In genomic region chr19:10603084-10603872, GRCh38 we compare ENCODE assay signal across 8 cellular contexts. TPM values are rescaled to one million over a fixed set of nuclear protein-coding genes. Genes with fewer than 3 reads are reported as not detected.
DNase-seq lines count a peak whose midpoint lies in the region; ATAC-seq and TF ChIP-seq lines count a peak whose summit lies in the region.

No MANE protein-coding gene starts in this region.

- peak overlapping the region; percentile 88 to 100 (median 99) for H3K4me3 Mint-ChIP-seq in naive B cell
- H3K4me3 Mint-ChIP-seq in stimulated activated naive CD8-positive, alpha-beta T cell treated with anti-CD3 and anti-CD28 coated beads, Interleukin-15, Interleukin-2, amounts not matched to agents 100 ng/mL and 50 ng/mL, for 24 hours = peak overlapping the region; percentile 95

- H3K4me3 ChIP-seq in HUES64 (ENCODE audit: low read length) = peak overlapping the region; percentile 97
- peak overlapping the region; percentile 82 for H3K4me3 ChIP-seq in effector memory CD4-positive, alpha-beta T cell (ENCODE audit: insufficient read depth, low read depth, low read length, poor library complexity, severe bottlenecking)

- H3K9me3 ChIP-seq in HUES64 (ENCODE audit: insufficient read depth, low read depth, low read length) = no peaks in the 10 kb centered on the region
- no peaks in the 10 kb centered on the region for H3K9me3 ChIP-seq in effector memory CD4-positive, alpha-beta T cell (ENCODE audit: control insufficient read depth, low read length)

- peak overlapping the region; percentile 92 for H3K9ac ChIP-seq in HUES64 (ENCODE audit: low read depth, low read length)

- 9% methylated on average over 18 of the region's 19 CpGs for WGBS in HUES64

- H3K4me1 Mint-ChIP-seq in naive B cell = peaks cover 20 to 61% (median 37%) of the 10 kb centered on the region in 3 donors
- peaks cover 34% of the 10 kb centered on the region for H3K4me1 Mint-ChIP-seq in stimulated activated naive CD8-positive, alpha-beta T cell treated with anti-CD3 and anti-CD28 coated beads, Interleukin-15, Interleukin-2, amounts not matched to agents 100 ng/mL and 50 ng/mL, for 24 hours (ENCODE audit: low read depth)

- peak; percentile 53 to 56 for ATAC-seq in naive B cell (ENCODE audit: low read depth in 2 of 2)
- ATAC-seq in HG03571 (IDR thresholded peaks at IDR 0.05; ENCODE audit: unreplicated experiment) = no peak

- H3K27ac Mint-ChIP-seq in naive B cell = peak overlapping the region; percentile 97 to 100 (median 100)
- H3K27ac Mint-ChIP-seq in stimulated activated naive CD8-positive, alpha-beta T cell treated with anti-CD3 and anti-CD28 coated beads, Interleukin-15, Interleukin-2, amounts not matched to agents 100 ng/mL and 50 ng/mL, for 24 hours = peak overlapping the region; percentile 91

- H3K9me3 Mint-ChIP-seq in naive B cell = no peaks in the 10 kb centered on the region
- no peaks in the 10 kb centered on the region for H3K9me3 Mint-ChIP-seq in stimulated activated naive CD8-positive, alpha-beta T cell treated with anti-CD3 and anti-CD28 coated beads, Interleukin-15, Interleukin-2, amounts not matched to agents 100 ng/mL and 50 ng/mL, for 24 hours

- H3K36me3 ChIP-seq in HUES64 (ENCODE audit: insufficient read depth, low read length) = no peaks in the 10 kb centered on the region; the same call in 1 of the 2 replicates
- no peaks in the 10 kb centered on the region for H3K36me3 ChIP-seq in effector memory CD4-positive, alpha-beta T cell (ENCODE audit: control insufficient read depth, insufficient read depth, low read length)

- peak overlapping the region; percentile 89 for H3K27ac ChIP-seq in HUES64 (ENCODE audit: low read depth, low read length)
- peak overlapping the region; percentile 99 for H3K27ac ChIP-seq in effector memory CD4-positive, alpha-beta T cell (ENCODE audit: insufficient read depth, low read length, poor library complexity, severe bottlenecking)

- H3K27me3 ChIP-seq in HUES64 (ENCODE audit: insufficient read depth, low read length) = no peaks in the 10 kb centered on the region
- H3K27me3 ChIP-seq in effector memory CD4-positive, alpha-beta T cell (replicated peaks; ENCODE audit: control insufficient read depth, insufficient read depth, low read length, poor library complexity, severe bottlenecking) = no peaks in the 10 kb centered on the region

- TF ChIP-seq CTCF in GM10266 (IDR thresholded peaks at IDR 0.05; ENCODE audit: control insufficient read depth, insufficient read depth, low read depth, missing control alignments) = no peak

- DNase-seq in GM10266 (ENCODE audit: extremely low spot score) (peak; percentile 78), naive B cell (peak; percentile 87), NCI-H524 treated with DMSO at 0.1 percent for 48 hours (lab: John Stamatoyannopoulos, UW) (no peak)
- DNase-seq in activated CD4-positive, alpha-beta T cell treated with anti-CD3 and anti-CD28 coated beads, Interleukin-2, amount 50 U/mL, for 4 hours = peak; percentile 69 to 72
- DNase-seq in effector memory CD4-positive, alpha-beta T cell = peak; percentile 47 to 73 (median 63)

- H3K36me3 Mint-ChIP-seq in naive B cell = peaks cover 0 to 8% of the 10 kb centered on the region in 2 donors
- peaks cover 5% of the 10 kb centered on the region for H3K36me3 Mint-ChIP-seq in stimulated activated naive CD8-positive, alpha-beta T cell treated with anti-CD3 and anti-CD28 coated beads, Interleukin-15, Interleukin-2, amounts not matched to agents 100 ng/mL and 50 ng/mL, for 24 hours (ENCODE audit: low read depth)

- peaks cover 16% of the 10 kb centered on the region for H3K4me1 ChIP-seq in HUES64 (ENCODE audit: insufficient read depth, low read length)
- peaks cover 16% of the 10 kb centered on the region for H3K4me1 ChIP-seq in effector memory CD4-positive, alpha-beta T cell (ENCODE audit: control insufficient read depth, insufficient read depth, low read length, poor library complexity, severe bottlenecking)

- no peaks in the 10 kb centered on the region for H3K27me3 Mint-ChIP-seq in naive B cell
- H3K27me3 Mint-ChIP-seq in stimulated activated naive CD8-positive, alpha-beta T cell treated with anti-CD3 and anti-CD28 coated beads, Interleukin-15, Interleukin-2, amounts not matched to agents 100 ng/mL and 50 ng/mL, for 24 hours = no peaks in the 10 kb centered on the region

RNA-seq across cellular contexts. Expression of gene AP1M2, which starts 16.2 kb away (rescaled TPM):
- 14.7 TPM for polyA plus RNA-seq in HUES64 (2013, experiment 1 of 2)
- 17.5 TPM for polyA plus RNA-seq in HUES64 (2013, experiment 2 of 2)
- polyA plus RNA-seq in naive B cell (ENCODE audit: low read depth in 6 of 6) = under 1 TPM in 2 of 6 donors, not detected in 4; 0.66 to 0.94 TPM

RNA-seq across cellular contexts. Expression of gene SLC44A2, which starts 22.1 kb away (rescaled TPM):
- polyA plus RNA-seq in HUES64 (2013, experiment 1 of 2) = 58.0 TPM
- polyA plus RNA-seq in HUES64 (2013, experiment 2 of 2) = 76.6 TPM
- polyA plus RNA-seq in naive B cell (ENCODE audit: low read depth in 6 of 6) = 100 to 1,000 TPM; 290 to 499 (median 313) TPM

RNA-seq across cellular contexts. Expression of gene CDKN2D, which starts 34.5 kb away (rescaled TPM):
- 2.4 TPM for polyA plus RNA-seq in HUES64 (2013, experiment 1 of 2)
- polyA plus RNA-seq in HUES64 (2013, experiment 2 of 2) = 3.7 TPM
- polyA plus RNA-seq in naive B cell (ENCODE audit: low read depth in 6 of 6) = 100 to 1,000 TPM; 110 to 209 (median 153) TPM

RNA-seq across cellular contexts. Expression of gene KRI1, which starts 37.5 kb away (rescaled TPM):
- polyA plus RNA-seq in HUES64 (2013, experiment 1 of 2) = 27.0 TPM
- polyA plus RNA-seq in HUES64 (2013, experiment 2 of 2) = 24.5 TPM
- polyA plus RNA-seq in naive B cell (ENCODE audit: low read depth in 6 of 6) = 10 to 100 TPM; 10.6 to 47.6 (median 16.5) TPM

RNA-seq across cellular contexts. Expression of gene ILF3, which starts 50.9 kb away (rescaled TPM):
- polyA plus RNA-seq in HUES64 (2013, experiment 1 of 2) = 346 TPM
- polyA plus RNA-seq in HUES64 (2013, experiment 2 of 2) = 330 TPM
- 10 to 100 TPM; 34.2 to 95.0 (median 71.6) TPM for polyA plus RNA-seq in naive B cell (ENCODE audit: low read depth in 6 of 6)
